ENCODE assay signal across 8 cellular contexts in genomic region chr3:71859128-71859519, GRCh38.
DNase-seq lines count a peak whose midpoint lies in the region; ATAC-seq and TF ChIP-seq lines count a peak whose summit lies in the region.

No MANE protein-coding gene starts in this region.

- no peaks in the 10 kb centered on the region for H3K79me2 ChIP-seq in Karpas-422 (ENCODE audit: low read length)

- H3K9me3 ChIP-seq in Karpas-422 (ENCODE audit: low read length) (no peaks in the 10 kb centered on the region), testis (no peaks in the 10 kb centered on the region)

- WGBS in testis, 2 donors: 87 to 94% methylated on average over 3 of the region's 3 CpGs

- peak in 1 of 3 experiments; percentile 10 for TF ChIP-seq CTCF in testis (IDR thresholded peaks at IDR 0.05)

- DNase-seq in NCI-H1417 (lab: John Stamatoyannopoulos, UW) (peak; percentile 8 to 66 (median 27)), NCI-H1417 treated with DMSO at 0.1 percent for 48 hours (lab: John Stamatoyannopoulos, UW) (no peak), Karpas-422 (peak; percentile 77), SW480 (ENCODE audit: low spot score) (peak; percentile 38), left ventricle myocardium superior (no peak), testis (peak; percentile 22)

- H3K27ac ChIP-seq in Karpas-422 (ENCODE audit: low read length) (no peak overlapping the region), testis (no peak overlapping the region)

- no peak overlapping the region for H3K4me2 ChIP-seq in Karpas-422 (ENCODE audit: low read depth, low read length, poor library complexity, severe bottlenecking)

- H4K20me1 ChIP-seq in Karpas-422 (ENCODE audit: insufficient read depth, low read depth, low read length): no peaks in the 10 kb centered on the region

- no peaks in the 10 kb centered on the region for H3K4me1 ChIP-seq in Karpas-422 (ENCODE audit: low read length)
- peaks cover 5% of the 10 kb centered on the region for H3K4me1 ChIP-seq in testis

- no peak overlapping the region for H3K9ac ChIP-seq in Karpas-422 (ENCODE audit: low read length)

- no peak overlapping the region for H3K4me3 ChIP-seq in Karpas-422 (ENCODE audit: low read length)
- no peak overlapping the region for H3K4me3 ChIP-seq in testis

- no peak overlapping the region for H2AFZ ChIP-seq in Karpas-422 (ENCODE audit: low read length)

- H3K36me3 ChIP-seq in Karpas-422 (ENCODE audit: insufficient read depth, low read length) (no peaks in the 10 kb centered on the region), testis (ENCODE audit: low read depth, missing control alignments) (no peaks in the 10 kb centered on the region)

- peak; percentile 73 for ATAC-seq in left ventricle myocardium superior
- ATAC-seq in HG02981 (IDR thresholded peaks at IDR 0.05; ENCODE audit: unreplicated experiment): no peak
- ATAC-seq in GM21737 (IDR thresholded peaks at IDR 0.05; ENCODE audit: unreplicated experiment): no peak

- H3K27me3 ChIP-seq in Karpas-422 (ENCODE audit: low read length) (no peaks in the 10 kb centered on the region), testis (no peaks in the 10 kb centered on the region)

- H3K9me2 ChIP-seq in Karpas-422 (replicated peaks; ENCODE audit: insufficient read depth, low read length): no peaks in the 10 kb centered on the region

- intact Hi-C loops in left ventricle myocardium superior (cut with micrococcal nuclease): no loop called here
- intact Hi-C loops in testis (cut with DNase I; ENCODE audit: low total_unique reads): no loop called here

- no peak for TF ChIP-seq POLR2A in testis (IDR thresholded peaks at IDR 0.05)

Comparison
In these comparisons a context has a peak if more than half of its experiments do, and no peak if none do; other contexts are left out.
1. DNase-seq: peak in NCI-H1417 (3 of 3), Karpas-422 (single experiment), SW480 (single experiment) and testis (single experiment); none in NCI-H1417 treated with DMSO at 0.1 percent for 48 hours (single experiment) and left ventricle myocardium superior (single experiment).